ENCODE assay signal across 9 cellular contexts in genomic region chr1:155241069-155241679, GRCh38. TPM values are rescaled to one million over a fixed set of nuclear protein-coding genes. Genes with fewer than 3 reads are reported as not detected.
A peak's percentile ranks its signal among the peaks of the same experiment; 100 is the strongest.
DNase-seq lines count a peak whose midpoint lies in the region; ATAC-seq, FAIRE-seq and TF ChIP-seq lines count a peak whose summit lies in the region.
"Had no signal": no experiment of that assay in that cellular context is flagged by ENCODE, and none has a peak within 500 bp of the region (broad histone marks: within the 10 kb centered on the region; RNA-seq: fewer than 3 reads in every experiment).

No MANE protein-coding gene starts in this region.

- peak; percentile 49 to 77 for TF ChIP-seq EP300 in tibial nerve (IDR thresholded peaks at IDR 0.05)

- H3K27ac ChIP-seq in MM.1S (ENCODE audit: low read length) (no peak overlapping the region), RWPE1 (peak overlapping the region; percentile 63), tibial nerve (peak overlapping the region in 3 of 4 donors; percentile 22 to 64 (median 32))

- H3F3A ChIP-seq in MM.1S (ENCODE audit: insufficient read depth, low read length) = peaks cover 14% of the 10 kb centered on the region

- peaks cover 7% of the 10 kb centered on the region for H3K27me3 Mint-ChIP-seq in nephron (ENCODE audit: low read depth)

- H3K9me2 ChIP-seq in MM.1S (replicated peaks; ENCODE audit: insufficient read depth, low read length) = no peaks in the 10 kb centered on the region

- peak overlapping the region; percentile 37 for H3K4me2 ChIP-seq in MM.1S (ENCODE audit: low read depth, low read length)

- WGBS in tibial nerve, 2 donors = 14 to 18% methylated on average over 4 of the region's 4 CpGs

- H3K36me3 ChIP-seq in MM.1S (replicated peaks; ENCODE audit: insufficient read depth, low read length) = no peaks in the 10 kb centered on the region
- H3K36me3 ChIP-seq in tibial nerve = peaks cover 0 to 34% (median 4%) of the 10 kb centered on the region in 3 donors

- no peak for ATAC-seq in GM19023 (IDR thresholded peaks at IDR 0.05; ENCODE audit: unreplicated experiment)

- no peak for TF ChIP-seq POLR2A in tibial nerve (IDR thresholded peaks at IDR 0.05)

- H3K4me1 ChIP-seq in MM.1S (ENCODE audit: low read length) = peaks cover 13% of the 10 kb centered on the region
- peaks cover 0 to 44% (median 18%) of the 10 kb centered on the region in 4 donors for H3K4me1 ChIP-seq in tibial nerve

- peak overlapping the region; percentile 30; the same call in 1 of the 2 replicates for H3K9ac ChIP-seq in MM.1S (ENCODE audit: low read length)

- peak; percentile 89 for DNase-seq in MM.1S
- peak; percentile 83 for DNase-seq in RWPE1 (ENCODE audit: low spot score)
- DNase-seq in activated effector memory CD4-positive, alpha-beta T cell treated with anti-CD3 and anti-CD28 coated beads, Interleukin-2, amount 50 U/mL, for 16 hours = peak; percentile 87
- DNase-seq in fibroblast of villous mesenchyme (ENCODE audit: low read depth) = peak; percentile 87
- peak; percentile 65 to 86 for DNase-seq in tibial nerve (ENCODE audit: low spot score in 2 of 2)

- peak; percentile 46 for FAIRE-seq in G401.6 (lab: Jason Lieb, UNC)
- FAIRE-seq: islet of Langerhans had no signal

- H3K4me3 ChIP-seq in MM.1S (ENCODE audit: low read length) (peak overlapping the region; percentile 58), fibroblast of villous mesenchyme (ENCODE audit: low read depth, low read length) (peak overlapping the region; percentile 60), tibial nerve (peak overlapping the region in 2 of 4 donors; percentile 37 to 49)

- peaks cover 13% of the 10 kb centered on the region for H3K36me3 Mint-ChIP-seq in nephron (ENCODE audit: low read depth)

- H3K4me3 Mint-ChIP-seq in nephron = peak overlapping the region; percentile 77 to 80 (median 79)

- H3K9me3 Mint-ChIP-seq in nephron = no peaks in the 10 kb centered on the region

- POLR2A ChIA-PET in RWPE1 (lab: Yijun Ruan, JAX; ENCODE audit: low non-redundant PET) = interaction anchor here (0.5 to 0.8 kb wide), 2 partner anchors 15 to 33 kb away, joined by 4 to 6 read pairs; no protein-coding TSS in a partner anchor

- no peaks in the 10 kb centered on the region for H4K20me1 ChIP-seq in MM.1S (ENCODE audit: insufficient read depth, low read length)

- peak overlapping the region; percentile 88 to 92 (median 91) for H3K27ac Mint-ChIP-seq in nephron

- TF ChIP-seq CTCF in MM.1S (IDR thresholded peaks at IDR 0.05; ENCODE audit: low read length) = no peak
- no peak for TF ChIP-seq CTCF in RWPE1 (conservative IDR thresholded peaks at IDR 0.05; ENCODE audit: low read depth)
- no peak for TF ChIP-seq CTCF in fibroblast of villous mesenchyme (IDR thresholded peaks at IDR 0.05; ENCODE audit: insufficient read depth, low read depth, low read length)
- TF ChIP-seq CTCF in nephron (IDR thresholded peaks at IDR 0.05; ENCODE audit: unreplicated experiment in 3 of 3) = no peak
- TF ChIP-seq CTCF in tibial nerve (IDR thresholded peaks at IDR 0.05) = no peak

- 0 out of 2 replicates have a peak, but pooled peaks cover 6% of the 10 kb centered on the region for H3K79me2 ChIP-seq in MM.1S (ENCODE audit: low read length)

- CTCF ChIA-PET in RWPE1 (lab: Yijun Ruan, JAX) = interaction anchor here (2.6 kb wide), 1 partner anchor 10 kb away, joined by 10 read pairs; no protein-coding TSS in a partner anchor

- peak overlapping the region; percentile 68 for H2AFZ ChIP-seq in MM.1S (ENCODE audit: low read length)

- H3K4me1 Mint-ChIP-seq in nephron = peaks cover 19% of the 10 kb centered on the region

- H3K27me3 ChIP-seq in MM.1S (replicated peaks; ENCODE audit: insufficient read depth, low read length) (no peaks in the 10 kb centered on the region), tibial nerve (no peaks in the 10 kb centered on the region)

- H3K9me3 ChIP-seq in MM.1S (replicated peaks; ENCODE audit: insufficient read depth, low read length) = no peaks in the 10 kb centered on the region
- H3K9me3 ChIP-seq in tibial nerve = no peaks in the 10 kb centered on the region

RNA-seq across cellular contexts. Expression of gene ENTREP3, which starts 14.1 kb away (rescaled TPM):
- total RNA-seq in fibroblast of villous mesenchyme (7.7 and 7.8 TPM in 2 replicates), tibial nerve (10 to 100 TPM; 22.7 to 42.0 (median 26.6) TPM)

RNA-seq across cellular contexts. Expression of gene SCAMP3, which starts 21.0 kb away (rescaled TPM):
- total RNA-seq in fibroblast of villous mesenchyme (33.7 and 35.8 TPM in 2 replicates), tibial nerve (10 to 100 TPM; 54.5 to 91.1 (median 65.2) TPM)

RNA-seq across cellular contexts. Expression of gene CLK2, which starts 32.1 kb away (rescaled TPM):
- total RNA-seq in fibroblast of villous mesenchyme (19.3 and 21.6 TPM in 2 replicates), tibial nerve (10 to 100 TPM; 41.0 to 70.6 (median 52.3) TPM)

RNA-seq across cellular contexts. Expression of gene MTX1, which starts 32.7 kb away (rescaled TPM):
- total RNA-seq in fibroblast of villous mesenchyme = 38.0 and 45.1 TPM in 2 replicates
- total RNA-seq in tibial nerve = 10 to 100 TPM; 30.1 to 50.7 (median 35.3) TPM

RNA-seq across cellular contexts. Expression of gene THBS3, which starts 33.5 kb away (rescaled TPM):
- total RNA-seq in fibroblast of villous mesenchyme (32.8 and 35.8 TPM in 2 replicates), tibial nerve (100 to 1,000 TPM in 1 of 4 donors, 10 to 100 TPM in 3; 33.9 to 119 (median 52.6) TPM)
